Comparison of ENCODE assay signal across 16 cellular contexts in genomic region chr22:30198152-30198845, GRCh38. TPM values are rescaled to one million over a fixed set of nuclear protein-coding genes. Genes with fewer than 3 reads are reported as not detected.
A peak's percentile ranks its signal among the peaks of the same experiment; 100 is the strongest.
DNase-seq lines count a peak whose midpoint lies in the region; ATAC-seq, FAIRE-seq and TF ChIP-seq lines count a peak whose summit lies in the region.
"Had no signal": no experiment of that assay in that cellular context is flagged by ENCODE, and none has a peak within 500 bp of the region (broad histone marks: within the 10 kb centered on the region; RNA-seq: fewer than 3 reads in every experiment).

No MANE protein-coding gene starts in this region.

- no peak overlapping the region for H3K4me3 Mint-ChIP-seq in CD14-positive monocyte
- no peak overlapping the region for H3K4me3 Mint-ChIP-seq in activated CD8-positive, alpha-beta T cell treated with anti-CD3 and anti-CD28 coated beads, Interleukin-2, amount 10 ng/mL, durations not matched to agents 7 days and 5 days
- no peak overlapping the region for H3K4me3 Mint-ChIP-seq in immature natural killer cell
- H3K4me3 Mint-ChIP-seq: IgD-negative memory B cell had no signal

- POLR2A ChIA-PET in activated CD8-positive, alpha-beta T cell treated with anti-CD3 and anti-CD28 coated beads, Interleukin-2, amount 10 ng/mL, durations not matched to agents 7 days and 5 days (lab: Charles Lee), result interaction anchor here (1.0 kb wide), 2 partner anchors 10 to 11 kb away, joined by 3 read pairs; no protein-coding TSS in a partner anchor

- intact Hi-C loops in CD14-positive monocyte (cut with micrococcal nuclease), result loop anchor here in 1 of 2 donors (5.0 kb wide), 1 partner anchor 74 kb away; no protein-coding TSS in a partner anchor

- WGBS in GM23248 (ENCODE audit: low coverage in 1 of 2, low lambda C conversion rate in 2 of 2, missing lambda C conversion rate in 2 of 2), 2 experiments, result 97 to 98% methylated on average over 5 of the region's 5 CpGs

- no peak for TF ChIP-seq POLR2A in GM12892 (IDR thresholded peaks at IDR 0.05; ENCODE audit: low read depth, low read length)

- H3K9me3 ChIP-seq in GM23248 (ENCODE audit: low read depth), result no peaks in the 10 kb centered on the region
- H3K9me3 ChIP-seq: BLaER1 treated with 17β-estradiol and CSF1 and Interleukin-3, amounts not matched to agents 10 nM and 100 nM had no signal

- DNase-seq in CD14-positive monocyte (ENCODE audit: low spot score), result no peak
- peak; percentile 20 for DNase-seq in GM23248
- no peak for DNase-seq in activated CD8-positive, alpha-beta T cell treated with anti-CD3 and anti-CD28 coated beads, Interleukin-2, amount 10 ng/mL, durations not matched to agents 7 days and 5 days
- no peak for DNase-seq in immature natural killer cell
- DNase-seq in GM12892 (ENCODE audit: insufficient read length), result no peak
- DNase-seq in NCI-H2029 treated with DMSO at 0.1 percent for 48 hours (lab: John Stamatoyannopoulos, UW), result no peak
- no peak for DNase-seq in urothelium cell line (ENCODE audit: low spot score)
- DNase-seq: kidney glomerular epithelial cell, NCI-H1092 treated with DMSO at 0.1 percent for 48 hours, NCI-H226 had no signal

- peak overlapping the region in 4 of 7 donors; percentile 1 to 37 (median 12) for H3K27ac Mint-ChIP-seq in CD14-positive monocyte
- H3K27ac Mint-ChIP-seq in activated CD8-positive, alpha-beta T cell treated with anti-CD3 and anti-CD28 coated beads, Interleukin-2, amount 10 ng/mL, durations not matched to agents 7 days and 5 days, result peak overlapping the region; percentile 64
- H3K27ac Mint-ChIP-seq in immature natural killer cell, result peak overlapping the region in 4 of 6 donors; percentile 8 to 95 (median 78)
- H3K27ac Mint-ChIP-seq: IgD-negative memory B cell had no signal

- CTCF ChIA-PET in activated CD8-positive, alpha-beta T cell treated with anti-CD3 and anti-CD28 coated beads, Interleukin-2, amount 10 ng/mL, durations not matched to agents 7 days and 5 days (lab: Charles Lee), result interaction anchor here (1.1 kb wide), 1 partner anchor 90 kb away, joined by 4 read pairs; no protein-coding TSS in a partner anchor

- H3K27ac ChIP-seq in GM23248, result peak overlapping the region; percentile 99; the same call in 1 of the 2 replicates
- H3K27ac ChIP-seq: parathyroid adenoma had no signal

- no peaks in the 10 kb centered on the region for H3K27me3 ChIP-seq in GM23248 (replicated peaks; ENCODE audit: insufficient read depth)
- H3K27me3 ChIP-seq: BLaER1 treated with 17β-estradiol and CSF1 and Interleukin-3, amounts not matched to agents 10 nM and 100 nM had no signal

- no peaks in the 10 kb centered on the region for H3K36me3 ChIP-seq in GM23248 (ENCODE audit: low read depth)
- H3K36me3 ChIP-seq: BLaER1 treated with 17β-estradiol and CSF1 and Interleukin-3, amounts not matched to agents 10 nM and 100 nM had no signal

- H2AFZ ChIP-seq in GM23248, result no peak overlapping the region

- no peak for TF ChIP-seq CTCF in CD14-positive monocyte (IDR thresholded peaks at IDR 0.05)

- H3K27me3 Mint-ChIP-seq in CD14-positive monocyte (ENCODE audit: low read depth in 3 of 3) (peaks cover 0 to 4% (median 4%) of the 10 kb centered on the region in 3 donors), immature natural killer cell (ENCODE audit: low read depth in 3 of 3) (peaks cover 2 to 8% (median 3%) of the 10 kb centered on the region in 3 donors)
- no peaks in the 10 kb centered on the region for H3K27me3 Mint-ChIP-seq in activated CD8-positive, alpha-beta T cell treated with anti-CD3 and anti-CD28 coated beads, Interleukin-2, amount 10 ng/mL, durations not matched to agents 7 days and 5 days (ENCODE audit: low read depth)
- H3K27me3 Mint-ChIP-seq: IgD-negative memory B cell had no signal

- peaks cover 37% of the 10 kb centered on the region for H3K4me1 ChIP-seq in GM23248 (ENCODE audit: insufficient read depth)

- in situ Hi-C loops in GM23248 (cut with MboI), result no loop called here

- no peak overlapping the region for H3K4me2 ChIP-seq in GM23248 (ENCODE audit: unreplicated experiment)

- no peaks in the 10 kb centered on the region for H4K20me1 ChIP-seq in GM23248 (ENCODE audit: insufficient read depth)
- H4K20me1 ChIP-seq: BLaER1 treated with 17β-estradiol and CSF1 and Interleukin-3, amounts not matched to agents 10 nM and 100 nM had no signal

- H3F3A ChIP-seq in GM23248 (ENCODE audit: insufficient read depth), result peaks cover 39% of the 10 kb centered on the region

- no peak for ATAC-seq in activated CD8-positive, alpha-beta T cell treated with anti-CD3 and anti-CD28 coated beads, Interleukin-2, amount 10 ng/mL, durations not matched to agents 7 days and 5 days
- no peak for ATAC-seq in HG02938 (IDR thresholded peaks at IDR 0.05; ENCODE audit: unreplicated experiment)
- ATAC-seq: SK-N-SH treated with all-trans-retinoic acid at 6 μM for 48 hours had no signal

- H3K4me1 Mint-ChIP-seq in CD14-positive monocyte (peaks cover 43% of the 10 kb centered on the region), immature natural killer cell (peaks cover 32 to 47% of the 10 kb centered on the region in 2 donors)
- H3K4me1 Mint-ChIP-seq in activated CD8-positive, alpha-beta T cell treated with anti-CD3 and anti-CD28 coated beads, Interleukin-2, amount 10 ng/mL, durations not matched to agents 7 days and 5 days (ENCODE audit: low read depth), result peaks cover 63% of the 10 kb centered on the region

- H3K4me3 ChIP-seq in GM23248, result no peak overlapping the region
- H3K4me3 ChIP-seq: BLaER1 treated with 17β-estradiol and CSF1 and Interleukin-3, amounts not matched to agents 10 nM and 100 nM had no signal

- FAIRE-seq in GM12892 (lab: Jason Lieb, UNC) (no peak), urothelium cell line (lab: Jason Lieb, UNC) (no peak)
- FAIRE-seq: colon had no signal

- H3K36me3 Mint-ChIP-seq in CD14-positive monocyte (peaks cover 7 to 8% of the 10 kb centered on the region in 2 donors), immature natural killer cell (no peaks in the 10 kb centered on the region)
- H3K36me3 Mint-ChIP-seq in activated CD8-positive, alpha-beta T cell treated with anti-CD3 and anti-CD28 coated beads, Interleukin-2, amount 10 ng/mL, durations not matched to agents 7 days and 5 days (ENCODE audit: low read depth), result peaks cover 27% of the 10 kb centered on the region
- H3K36me3 Mint-ChIP-seq: IgD-negative memory B cell had no signal

- no peaks in the 10 kb centered on the region for H3K79me2 ChIP-seq in GM23248 (ENCODE audit: insufficient read depth)
- H3K79me2 ChIP-seq: parathyroid adenoma had no signal

- H3K9me3 Mint-ChIP-seq in CD14-positive monocyte (peaks cover 0 to 3% (median 0%) of the 10 kb centered on the region in 7 donors), immature natural killer cell (no peaks in the 10 kb centered on the region)
- no peaks in the 10 kb centered on the region for H3K9me3 Mint-ChIP-seq in activated CD8-positive, alpha-beta T cell treated with anti-CD3 and anti-CD28 coated beads, Interleukin-2, amount 10 ng/mL, durations not matched to agents 7 days and 5 days (ENCODE audit: insufficient read depth)

- H3K9me2 ChIP-seq in GM23248 (ENCODE audit: insufficient read depth), result no peaks in the 10 kb centered on the region

- H3K9ac ChIP-seq in GM23248, result no peak overlapping the region
- H3K9ac ChIP-seq: BLaER1 treated with 17β-estradiol and CSF1 and Interleukin-3, amounts not matched to agents 10 nM and 100 nM; parathyroid adenoma had no signal

RNA-seq across cellular contexts. Expression of gene LIF, which starts 48.3 kb away (rescaled TPM):
- polyA plus RNA-seq in CD14-positive monocyte (not detected), GM23248 (2016; fragmentation: Nextera tagmentation; extraction: Ambion mirVana) (1.0 and 1.4 TPM in 2 replicates), immature natural killer cell (1 to 10 TPM in 1 of 3 donors, under 1 TPM in 1, not detected in 1; 0.29 to 1.0 TPM)
- 1.6 and 1.9 TPM in 2 replicates for total RNA-seq in GM23248 (2014; rRNA removed; shearing (Covaris generic))
- total RNA-seq in activated CD8-positive, alpha-beta T cell treated with anti-CD3 and anti-CD28 coated beads, Interleukin-2, amount 10 ng/mL, durations not matched to agents 7 days and 5 days, result 100 to 1,000 TPM; 532 to 569 TPM
- 1.2 TPM for polyA plus RNA-seq in GM12892 (2012; ENCODE audit: missing spikeins)
- polyA plus RNA-seq: IgD-negative memory B cell had no signal

Comparison
In these comparisons a context has a peak if more than half of its experiments do, and no peak if none do; other contexts are left out.
1. H3K27ac Mint-ChIP-seq: peak in every context shown above with its lines; median percentile 78 in immature natural killer cell; 64 in activated CD8-positive, alpha-beta T cell treated with anti-CD3 and anti-CD28 coated beads, Interleukin-2, amount 10 ng/mL, durations not matched to agents 7 days and 5 days; 12 in CD14-positive monocyte.